ENCODE assay signal across 17 cellular contexts in the genomic region with DNA sequence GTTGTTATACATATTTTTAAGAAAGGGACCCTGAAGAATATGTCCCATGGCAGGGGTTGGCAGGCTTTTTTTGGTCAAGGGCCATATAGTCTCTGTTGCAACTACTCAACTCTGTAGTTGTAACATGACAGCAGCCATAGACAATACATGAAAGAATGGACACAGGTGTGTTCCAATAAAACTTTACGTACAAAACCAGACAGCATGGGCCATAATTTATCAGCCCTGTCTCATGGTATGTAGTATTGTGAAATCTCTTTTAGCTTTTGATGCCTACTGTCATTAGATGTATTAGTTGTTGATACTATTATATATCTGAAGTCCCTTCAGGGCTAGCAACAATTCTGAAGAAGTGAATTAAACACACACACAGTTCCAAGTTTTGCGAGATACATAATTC. TPM values are rescaled to one million over a fixed set of nuclear protein-coding genes. Genes with fewer than 3 reads are reported as not detected.
DNase-seq lines count a peak whose midpoint lies in the region; ATAC-seq, FAIRE-seq and TF ChIP-seq lines count a peak whose summit lies in the region.
"Had no signal": no experiment of that assay in that cellular context is flagged by ENCODE, and none has a peak within 500 bp of the region (broad histone marks: within the 10 kb centered on the region; RNA-seq: fewer than 3 reads in every experiment).

No MANE protein-coding gene starts in this region.

- H3K9me2 ChIP-seq in PC-3 (replicated peaks; ENCODE audit: low read length) = no peaks in the 10 kb centered on the region

- no peak for TF ChIP-seq CTCF in HepG2 (CRISPR knock-in tag; IDR thresholded peaks at IDR 0.05)
- no peak for TF ChIP-seq CTCF in right lobe of liver (IDR thresholded peaks at IDR 0.05)
- no peak for TF ChIP-seq CTCF in PC-3 (conservative IDR thresholded peaks at IDR 0.05; ENCODE audit: low read depth, low read length)
- TF ChIP-seq CTCF in smooth muscle cell (IDR thresholded peaks at IDR 0.05; ENCODE audit: borderline replicate concordance, insufficient read depth, poor library complexity, severe bottlenecking) = no peak

- no peak for TF ChIP-seq RAD21 in HepG2 (CRISPR knock-in tag; IDR thresholded peaks at IDR 0.05)

- H3K4me2 ChIP-seq in HepG2 (ENCODE audit: low read depth, low read length) = no peak overlapping the region
- peak overlapping the region; percentile 87 for H3K4me2 ChIP-seq in PC-3 (ENCODE audit: low read length)
- H3K4me2 ChIP-seq in smooth muscle cell = no peak overlapping the region

- no peak overlapping the region for H3K27ac ChIP-seq in HepG2 (ENCODE audit: extremely low read length, insufficient read depth, low read length)
- H3K27ac ChIP-seq in right lobe of liver = no peak overlapping the region
- no peak overlapping the region for H3K27ac ChIP-seq in PC-3 (ENCODE audit: low read length)
- H3K27ac ChIP-seq in smooth muscle cell (ENCODE audit: low read depth) = no peak overlapping the region

- H3K36me3 ChIP-seq in HepG2 (replicated peaks in 1 of 2; ENCODE audit: control insufficient read depth in 1 of 2, insufficient read depth in 2 of 2, low read length in 2 of 2) (peaks cover 10 to 26% of the 10 kb centered on the region in 2 experiments), right lobe of liver (peaks cover 0 to 27% (median 9%) of the 10 kb centered on the region in 4 donors), PC-3 (ENCODE audit: low read depth, low read length) (peaks cover 38% of the 10 kb centered on the region), endocrine pancreas (ENCODE audit: control insufficient read depth, insufficient read depth, low read length) (peaks cover 3% of the 10 kb centered on the region), smooth muscle cell (ENCODE audit: low read depth) (peaks cover 25% of the 10 kb centered on the region)

- 99% methylated on average over 2 of the region's 2 CpGs for WGBS in HepG2 (ENCODE audit: low lambda C conversion rate)
- 100% methylated on average over 2 of the region's 2 CpGs for WGBS in right lobe of liver (ENCODE audit: insufficient coverage, low coverage, low lambda C conversion rate, missing lambda C conversion rate)
- 97% methylated on average over 2 of the region's 2 CpGs for WGBS in smooth muscle cell (ENCODE audit: low lambda C conversion rate)

- BruUV-seq in HepG2 (replicated peaks; lab: Mats Ljungman, UMichigan) = no TSS peak
- BruUV-seq in PC-3 (replicated peaks; lab: Mats Ljungman, UMichigan) = no TSS peak

- no peaks in the 10 kb centered on the region for H3F3A ChIP-seq in PC-3 (ENCODE audit: low read length, unreplicated experiment)
- no peaks in the 10 kb centered on the region for H3F3A ChIP-seq in smooth muscle cell (ENCODE audit: low read depth)

- POLR2A ChIA-PET in HepG2 (lab: Yijun Ruan, JAX) = interaction anchor here (2.5 kb wide), 1 partner anchor 47 kb away, joined by 8 read pairs; a partner anchor contains a TSS
- POLR2A ChIA-PET in PC-3 (lab: Charles Lee; ENCODE audit: unreplicated experiment) = no interaction called here

- H3K4me1 ChIP-seq in HepG2 (ENCODE audit: insufficient read depth, low read length) = peaks cover 22% of the 10 kb centered on the region
- peaks cover 0 to 17% (median 4%) of the 10 kb centered on the region in 4 donors for H3K4me1 ChIP-seq in right lobe of liver
- peaks cover 22% of the 10 kb centered on the region for H3K4me1 ChIP-seq in PC-3 (ENCODE audit: insufficient read depth, low read length)
- peaks cover 12% of the 10 kb centered on the region for H3K4me1 ChIP-seq in endocrine pancreas (ENCODE audit: control insufficient read depth, insufficient read depth, low read length)
- peaks cover 8% of the 10 kb centered on the region for H3K4me1 ChIP-seq in smooth muscle cell (ENCODE audit: low read depth)
- H3K4me1 ChIP-seq: BE2C had no signal

- in situ Hi-C loops in HepG2 (cut with HindIII; ENCODE audit: extremely low pct_ligation_motif_present, low pct_unique_long_range_greater_than_20kb) = loop anchor here (5.0 kb wide), 1 partner anchor 48 kb away; a partner anchor contains a TSS

- ATAC-seq in HepG2 (no peak), right lobe of liver (no peak), PC-3 (no peak)

- TF ChIP-seq POLR2A in HepG2 (IDR thresholded peaks at IDR 0.05; ENCODE audit: insufficient read depth in 1 of 2, low read depth in 2 of 2, low read length in 2 of 2) (no peak), right lobe of liver (IDR thresholded peaks at IDR 0.05) (no peak), H54 (IDR thresholded peaks at IDR 0.05; ENCODE audit: low read depth, low read length) (no peak)

- CTCF ChIA-PET in HepG2 (lab: Yijun Ruan, JAX; ENCODE audit: low intra/inter-chr PET ratio, low total read pairs) = no interaction called here
- CTCF ChIA-PET in PC-3 (lab: Charles Lee) = no interaction called here

- no peaks in the 10 kb centered on the region for H4K20me1 ChIP-seq in HepG2 (ENCODE audit: insufficient read depth, low read length)
- no peaks in the 10 kb centered on the region for H4K20me1 ChIP-seq in PC-3 (ENCODE audit: low read length)
- H4K20me1 ChIP-seq in smooth muscle cell (ENCODE audit: low read depth) = no peaks in the 10 kb centered on the region

- no peaks in the 10 kb centered on the region; a peak in 1 of 5 replicates for H3K27me3 ChIP-seq in HepG2 (ENCODE audit: control insufficient read depth in 1 of 2, insufficient read depth in 2 of 2, low read length in 2 of 2)
- no peaks in the 10 kb centered on the region for H3K27me3 ChIP-seq in right lobe of liver
- no peaks in the 10 kb centered on the region for H3K27me3 ChIP-seq in PC-3 (ENCODE audit: low read length)
- H3K27me3 ChIP-seq in endocrine pancreas (ENCODE audit: control insufficient read depth, insufficient read depth, low read length) = no peaks in the 10 kb centered on the region
- no peaks in the 10 kb centered on the region for H3K27me3 ChIP-seq in smooth muscle cell (ENCODE audit: low read depth)
- H3K27me3 ChIP-seq: BE2C had no signal

- no peak overlapping the region for H3K9ac ChIP-seq in HepG2 (ENCODE audit: insufficient read depth, low read depth, low read length)
- H3K9ac ChIP-seq in PC-3 (ENCODE audit: low read length) = no peak overlapping the region
- no peak overlapping the region for H3K9ac ChIP-seq in endocrine pancreas (ENCODE audit: control insufficient read depth, insufficient read depth, low read length)
- H3K9ac ChIP-seq in smooth muscle cell (ENCODE audit: low read depth) = no peak overlapping the region

- intact Hi-C loops in HepG2 (cut with micrococcal nuclease; ENCODE audit: unreplicated experiment) = no loop called here
- intact Hi-C loops in right lobe of liver (cut with DNase I) = no loop called here
- intact Hi-C loops in PC-3 (cut with micrococcal nuclease) = loop anchor here (10.0 kb wide), 1 partner anchor 170 kb away; no protein-coding TSS in a partner anchor

- H3K9me3 ChIP-seq in HepG2 (ENCODE audit: low read length) = no peaks in the 10 kb centered on the region
- no peaks in the 10 kb centered on the region for H3K9me3 ChIP-seq in right lobe of liver
- H3K9me3 ChIP-seq in PC-3 (ENCODE audit: low read length) = no peaks in the 10 kb centered on the region
- no peaks in the 10 kb centered on the region for H3K9me3 ChIP-seq in endocrine pancreas (ENCODE audit: control insufficient read depth, low read length)
- no peaks in the 10 kb centered on the region for H3K9me3 ChIP-seq in smooth muscle cell (replicated peaks; ENCODE audit: low read depth)
- H3K9me3 ChIP-seq: BE2C had no signal

- H2AFZ ChIP-seq in HepG2 (ENCODE audit: low read length) (no peak overlapping the region), PC-3 (ENCODE audit: low read length) (no peak overlapping the region), smooth muscle cell (ENCODE audit: low read depth) (no peak overlapping the region)

- DNase-seq in HepG2 (ENCODE audit: low spot score) (no peak), right lobe of liver (no peak), PC-3 (no peak), smooth muscle cell (lab: John Stamatoyannopoulos, UW; ENCODE audit: unreplicated experiment) (no peak), H54 (ENCODE audit: insufficient read length, low spot score) (no peak), Ammon's horn (ENCODE audit: low spot score) (no peak)
- no peak for DNase-seq in activated CD4-positive, alpha-beta T cell treated with anti-CD3 and anti-CD28 coated beads, Interleukin-2, amount 50 U/mL, for 4 hours
- DNase-seq: BE2C; DMS153; H9; NCI-H1436 treated with DMSO at 0.1 percent for 48 hours; NCI-H345; NCI-H526 treated with DMSO at 0.1 percent for 48 hours; NK-92 treated with Interleukin-12 subunit alpha and Interleukin-12 subunit beta, amount 100 ng/mL, for 24 hours; Right ventricle myocardium superior had no signal

- TF ChIP-seq EP300 in HepG2 (IDR thresholded peaks at IDR 0.05; ENCODE audit: low read depth in 2 of 2, low read length in 2 of 2) (no peak), HepG2 (CRISPR knock-in tag; IDR thresholded peaks at IDR 0.05; ENCODE audit: borderline replicate concordance) (no peak)

- H3K4me3 ChIP-seq in HepG2 (replicated peaks in 1 of 3; ENCODE audit: insufficient read depth in 1 of 3, low read depth in 2 of 3, low read length in 3 of 3) = no peak overlapping the region
- H3K4me3 ChIP-seq in right lobe of liver = no peak overlapping the region
- H3K4me3 ChIP-seq in PC-3 (ENCODE audit: low read length) = peak overlapping the region; percentile 76
- peak overlapping the region; percentile 96 for H3K4me3 ChIP-seq in endocrine pancreas (ENCODE audit: control insufficient read depth, insufficient read depth, low read length)
- H3K4me3 ChIP-seq in smooth muscle cell = peak overlapping the region; percentile 73

- FAIRE-seq in HepG2 (lab: Jason Lieb, UNC) (no peak), H54 (lab: Jason Lieb, UNC) (no peak)
- FAIRE-seq: GM18507 had no signal

- H3K79me2 ChIP-seq in HepG2 (ENCODE audit: insufficient read depth, low read length) (peaks cover 28% of the 10 kb centered on the region), PC-3 (ENCODE audit: low read length) (peaks cover 72% of the 10 kb centered on the region), smooth muscle cell (ENCODE audit: low read depth) (peaks cover 50% of the 10 kb centered on the region)

RNA-seq across cellular contexts. Expression of a gene that starts 2.6 kb away (rescaled TPM):
- total RNA-seq in HepG2 (2016; rRNA removed; fragmentation: Illumina TruSeq; extraction: Trizol) (11.7 and 18.2 TPM in 2 replicates), right lobe of liver (10 to 100 TPM in 2 of 6 experiments, 1 to 10 TPM in 4; 7.0 to 11.7 (median 8.7) TPM), PC-3 (2014; rRNA removed) (19.5 and 21.0 TPM in 2 replicates), smooth muscle cell (30.6 and 42.7 TPM in 2 replicates)
- 2.6 and 3.5 TPM in 2 replicates for total RNA-seq in HepG2 (2016; cell fraction: cytosol; rRNA removed; fragmentation: Illumina TruSeq; extraction: Trizol; ENCODE audit: low read depth)
- 12.8 and 16.3 TPM in 2 replicates for total RNA-seq in HepG2 (2016; cell fraction: insoluble cytoplasmic fraction; rRNA removed; fragmentation: Illumina TruSeq; extraction: Trizol)
- 7.1 and 8.0 TPM in 2 replicates for total RNA-seq in HepG2 (2016; cell fraction: membrane; rRNA removed; fragmentation: Illumina TruSeq; extraction: Trizol)
- 41.6 and 42.3 TPM in 2 replicates for total RNA-seq in HepG2 (2016; cell fraction: nucleus; rRNA removed; fragmentation: Illumina TruSeq; extraction: Trizol)
- polyA plus RNA-seq in HepG2 (2011; rRNA removed) (30.4 and 38.6 TPM in 2 replicates), smooth muscle cell (22.6 and 26.0 TPM in 2 replicates)
- polyA plus RNA-seq in HepG2 (2011; cell fraction: cytosol; rRNA removed) = 12.1 and 15.9 TPM in 2 replicates
- polyA plus RNA-seq in HepG2 (2011; cell fraction: nucleus; rRNA removed) = 32.3 and 43.5 TPM in 2 replicates
- 13.2 and 15.8 TPM in 2 replicates for polyA plus RNA-seq in HepG2 (2012)
- polyA plus RNA-seq in HepG2 (2016; cell fraction: cytosol; fragmentation: Illumina TruSeq; extraction: Trizol; ENCODE audit: low read depth) = 0.96 and 1.2 TPM in 2 replicates
- polyA plus RNA-seq in HepG2 (2016; cell fraction: insoluble cytoplasmic fraction; fragmentation: Illumina TruSeq; extraction: Trizol; ENCODE audit: low read depth) = 14.0 and 15.2 TPM in 2 replicates
- polyA plus RNA-seq in HepG2 (2016; cell fraction: membrane; fragmentation: Illumina TruSeq; extraction: Trizol; ENCODE audit: low read depth) = 2.6 and 3.1 TPM in 2 replicates
- polyA plus RNA-seq in HepG2 (2016; cell fraction: nucleus; fragmentation: Illumina TruSeq; extraction: Trizol; ENCODE audit: insufficient read depth, low read depth) = 70.9 and 72.1 TPM in 2 replicates
- polyA minus RNA-seq in HepG2 (2011; rRNA and poly(A)+ RNA removed; ENCODE audit: low replicate concordance) = 122 and 258 TPM in 2 replicates
- polyA minus RNA-seq in HepG2 (2011; cell fraction: cytosol; rRNA and poly(A)+ RNA removed) = 15.7 and 19.7 TPM in 2 replicates
- 88.1 and 103 TPM in 2 replicates for polyA minus RNA-seq in HepG2 (2011; cell fraction: nucleus; rRNA and poly(A)+ RNA removed)

RNA-seq across cellular contexts. Expression of a gene that starts 46.6 kb away (rescaled TPM):
- total RNA-seq in HepG2 (2016; rRNA removed; fragmentation: Illumina TruSeq; extraction: Trizol) = 546 and 803 TPM in 2 replicates
- total RNA-seq in HepG2 (2016; cell fraction: cytosol; rRNA removed; fragmentation: Illumina TruSeq; extraction: Trizol; ENCODE audit: low read depth) = 73.8 and 95.4 TPM in 2 replicates
- 522 and 797 TPM in 2 replicates for total RNA-seq in HepG2 (2016; cell fraction: insoluble cytoplasmic fraction; rRNA removed; fragmentation: Illumina TruSeq; extraction: Trizol)
- 313 and 368 TPM in 2 replicates for total RNA-seq in HepG2 (2016; cell fraction: membrane; rRNA removed; fragmentation: Illumina TruSeq; extraction: Trizol)
- total RNA-seq in HepG2 (2016; cell fraction: nucleus; rRNA removed; fragmentation: Illumina TruSeq; extraction: Trizol) = 384 and 431 TPM in 2 replicates
- polyA plus RNA-seq in HepG2 (2011; rRNA removed) = 290 and 362 TPM in 2 replicates
- 158 and 238 TPM in 2 replicates for polyA plus RNA-seq in HepG2 (2011; cell fraction: cytosol; rRNA removed)
- 257 and 286 TPM in 2 replicates for polyA plus RNA-seq in HepG2 (2011; cell fraction: nucleus; rRNA removed)
- 312 and 316 TPM in 2 replicates for polyA plus RNA-seq in HepG2 (2012)
- 33.7 and 42.4 TPM in 2 replicates for polyA plus RNA-seq in HepG2 (2016; cell fraction: cytosol; fragmentation: Illumina TruSeq; extraction: Trizol; ENCODE audit: low read depth)
- 793 and 841 TPM in 2 replicates for polyA plus RNA-seq in HepG2 (2016; cell fraction: insoluble cytoplasmic fraction; fragmentation: Illumina TruSeq; extraction: Trizol; ENCODE audit: low read depth)
- polyA plus RNA-seq in HepG2 (2016; cell fraction: membrane; fragmentation: Illumina TruSeq; extraction: Trizol; ENCODE audit: low read depth) = 156 and 196 TPM in 2 replicates
- 494 and 516 TPM in 2 replicates for polyA plus RNA-seq in HepG2 (2016; cell fraction: nucleus; fragmentation: Illumina TruSeq; extraction: Trizol; ENCODE audit: insufficient read depth, low read depth)
- 292 and 575 TPM in 2 replicates for polyA minus RNA-seq in HepG2 (2011; rRNA and poly(A)+ RNA removed; ENCODE audit: low replicate concordance)
- 452 and 495 TPM in 2 replicates for polyA minus RNA-seq in HepG2 (2011; cell fraction: cytosol; rRNA and poly(A)+ RNA removed)
- 406 and 495 TPM in 2 replicates for polyA minus RNA-seq in HepG2 (2011; cell fraction: nucleus; rRNA and poly(A)+ RNA removed)
- total RNA-seq in right lobe of liver = 100 to 1,000 TPM; 229 to 373 (median 302) TPM
- total RNA-seq in PC-3 (2014; rRNA removed) = 999 and 1,007 TPM in 2 replicates
- 1,014 and 1,033 TPM in 2 replicates for total RNA-seq in smooth muscle cell
- 658 and 666 TPM in 2 replicates for polyA plus RNA-seq in smooth muscle cell

Comparison
In these comparisons a context has a peak if more than half of its experiments do, and no peak if none do; other contexts are left out.
1. H3K4me3 ChIP-seq: peak in PC-3 (single experiment), endocrine pancreas (single experiment) and smooth muscle cell (single experiment); none in HepG2 (0 of 3) and right lobe of liver (0 of 3).